In genomic region chr19:13026478-13026999, GRCh38 we compare ENCODE assay signal across 9 cellular contexts. TPM values are rescaled to one million over a fixed set of nuclear protein-coding genes. Genes with fewer than 3 reads are reported as not detected.
DNase-seq lines count a peak whose midpoint lies in the region; ATAC-seq and TF ChIP-seq lines count a peak whose summit lies in the region.
"Had no signal": no experiment of that assay in that cellular context is flagged by ENCODE, and none has a peak within 500 bp of the region (broad histone marks: within the 10 kb centered on the region; RNA-seq: fewer than 3 reads in every experiment).

No MANE protein-coding gene starts in this region.

- peaks cover 53% of the 10 kb centered on the region for H3K27me3 Mint-ChIP-seq in T-helper 2 cell treated with Interferon-gamma antibody and Interleukin-4, amounts not matched to agents 5 μg/mL and 100 μg/mL, for 36 hours (ENCODE audit: low read depth)

- H3K4me3 Mint-ChIP-seq in T-helper 2 cell treated with Interferon-gamma antibody and Interleukin-4, amounts not matched to agents 5 μg/mL and 100 μg/mL, for 36 hours = no peak overlapping the region
- H3K4me3 Mint-ChIP-seq: CD8-positive, alpha-beta memory T cell had no signal

- H3K27me3 ChIP-seq in left ventricle myocardium inferior (ENCODE audit: low read depth) (no peaks in the 10 kb centered on the region), ascending aorta (no peaks in the 10 kb centered on the region)

- H3K27ac Mint-ChIP-seq in T-helper 2 cell treated with Interferon-gamma antibody and Interleukin-4, amounts not matched to agents 5 μg/mL and 100 μg/mL, for 36 hours = no peak overlapping the region

- DNase-seq in left ventricle myocardium inferior (no peak), left ventricle myocardium superior (no peak), ascending aorta (ENCODE audit: low spot score in 2 of 2) (no peak), left lobe of liver (ENCODE audit: low spot score) (peak; percentile 75), AML-193 (lab: John Stamatoyannopoulos, UW) (no peak)
- DNase-seq in T-helper 2 cell treated with Interferon-gamma antibody and Interleukin-4, amounts not matched to agents 5 μg/mL and 100 μg/mL, for 36 hours (ENCODE audit: low spot score) = no peak
- DNase-seq in stimulated activated CD4-positive, alpha-beta T cell treated with anti-CD3 and anti-CD28 coated beads, Interleukin-2, amount 100 ng/mL, for 48 hours = no peak
- DNase-seq: CD8-positive, alpha-beta memory T cell had no signal

- no peak for TF ChIP-seq CTCF in left ventricle myocardium inferior (IDR thresholded peaks at IDR 0.05; ENCODE audit: borderline replicate concordance)
- no peak for TF ChIP-seq CTCF in ascending aorta (IDR thresholded peaks at IDR 0.05)

- H3K27ac ChIP-seq in left ventricle myocardium inferior (replicated peaks) (peak overlapping the region; percentile 94), ascending aorta (peak overlapping the region; percentile 95 to 97)

- H3K4me3 ChIP-seq in left ventricle myocardium inferior (peak overlapping the region; percentile 66), ascending aorta (peak overlapping the region; percentile 57 to 67)

- ATAC-seq in left ventricle myocardium superior = no peak
- ATAC-seq in left lobe of liver = peak; percentile 63
- no peak for ATAC-seq in HG03521 (IDR thresholded peaks at IDR 0.05; ENCODE audit: unreplicated experiment)

- no peaks in the 10 kb centered on the region for H3K9me3 ChIP-seq in left ventricle myocardium inferior (replicated peaks)
- H3K9me3 ChIP-seq in ascending aorta = no peaks in the 10 kb centered on the region

- H3K4me1 Mint-ChIP-seq in T-helper 2 cell treated with Interferon-gamma antibody and Interleukin-4, amounts not matched to agents 5 μg/mL and 100 μg/mL, for 36 hours (ENCODE audit: low read depth) = peaks cover 11% of the 10 kb centered on the region

- H3K36me3 ChIP-seq in left ventricle myocardium inferior (peaks cover 11% of the 10 kb centered on the region), ascending aorta (no peaks in the 10 kb centered on the region)

- H3K36me3 Mint-ChIP-seq in T-helper 2 cell treated with Interferon-gamma antibody and Interleukin-4, amounts not matched to agents 5 μg/mL and 100 μg/mL, for 36 hours (ENCODE audit: low read depth) = no peaks in the 10 kb centered on the region
- H3K36me3 Mint-ChIP-seq: CD8-positive, alpha-beta memory T cell had no signal

- no peaks in the 10 kb centered on the region for H3K9me3 Mint-ChIP-seq in T-helper 2 cell treated with Interferon-gamma antibody and Interleukin-4, amounts not matched to agents 5 μg/mL and 100 μg/mL, for 36 hours
- H3K9me3 Mint-ChIP-seq: CD8-positive, alpha-beta memory T cell had no signal

- intact Hi-C loops in left ventricle myocardium inferior (cut with micrococcal nuclease) (no loop called here), left ventricle myocardium superior (cut with micrococcal nuclease) (no loop called here), ascending aorta (cut with DNase I) (loop anchor here (2.0 kb wide), 1 partner anchor 66 kb away; no protein-coding TSS in a partner anchor)

- H3K4me1 ChIP-seq in left ventricle myocardium inferior (peaks cover 98% of the 10 kb centered on the region), ascending aorta (peaks cover 16 to 64% of the 10 kb centered on the region in 2 donors)

RNA-seq across cellular contexts. Expression of gene NFIX, which starts 31.3 kb away (rescaled TPM):
- 118 TPM for total RNA-seq in left ventricle myocardium inferior
- 171 TPM for total RNA-seq in left ventricle myocardium superior
- 76.5 TPM for total RNA-seq in ascending aorta
- 41.4 TPM for total RNA-seq in left lobe of liver

RNA-seq across cellular contexts. Expression of gene DAND5, which starts 57.2 kb away (rescaled TPM):
- total RNA-seq in left ventricle myocardium inferior = 12.7 TPM
- 11.2 TPM for total RNA-seq in left ventricle myocardium superior
- not detected for total RNA-seq in ascending aorta
- total RNA-seq in left lobe of liver = not detected
- total RNA-seq: CD8-positive, alpha-beta memory T cell had no signal

Comparison
In these comparisons a context has a peak if more than half of its experiments do, and no peak if none do; other contexts are left out.
1. RNA of gene DAND5, which starts 57.2 kb away (total RNA-seq): 12.7 TPM in left ventricle myocardium inferior (single experiment) and 11.2 TPM in left ventricle myocardium superior (single experiment); not detected in ascending aorta (single experiment) and not detected in left lobe of liver (single experiment); every median in the first group is over 10 times any median in the second.